ENCODE assay signal across 22 cellular contexts in genomic region chr3:171110715-171111114, GRCh38.
DNase-seq lines count a peak whose midpoint lies in the region; ATAC-seq and TF ChIP-seq lines count a peak whose summit lies in the region.
"Had no signal": no experiment of that assay in that cellular context is flagged by ENCODE, and none has a peak within 500 bp of the region (broad histone marks: within the 10 kb centered on the region; RNA-seq: fewer than 3 reads in every experiment).

No MANE protein-coding gene starts in this region.

- H3K23ac ChIP-seq in mesenchymal stem cell (ENCODE audit: low read length in 2 of 2) = no peak overlapping the region

- WGBS in SK-N-SH (ENCODE audit: low lambda C conversion rate) = 70% methylated on average over 4 of the region's 4 CpGs
- 94% methylated on average over 2 of the region's 4 CpGs for WGBS in mesenchymal stem cell

- H4K91ac ChIP-seq in mesenchymal stem cell (ENCODE audit: low read length) = peak overlapping the region; percentile 3

- CTCF ChIA-PET in SK-N-SH (lab: Yijun Ruan, JAX) = interaction anchor here (0.9 kb wide), 1 partner anchor 79 kb away, joined by 3 read pairs; no protein-coding TSS in a partner anchor

- H2AK5ac ChIP-seq in mesenchymal stem cell (ENCODE audit: low read length, severe bottlenecking) = peak overlapping the region; percentile 56

- peaks cover 30 to 56% of the 10 kb centered on the region in 2 experiments for H3K36me3 ChIP-seq in SK-N-SH (replicated peaks in 1 of 2; ENCODE audit: control insufficient read depth in 1 of 2, insufficient read depth in 2 of 2, low read length in 1 of 2)
- peaks cover 7 to 15% of the 10 kb centered on the region in 2 experiments for H3K36me3 ChIP-seq in mesenchymal stem cell (ENCODE audit: control insufficient read depth in 1 of 2, insufficient read depth in 2 of 2, low read depth in 1 of 2, low read length in 2 of 2)
- H3K36me3 ChIP-seq: BLaER1 had no signal

- H3K27me3 ChIP-seq in SK-N-SH (ENCODE audit: insufficient read depth) (no peaks in the 10 kb centered on the region), mesenchymal stem cell (ENCODE audit: control insufficient read depth in 1 of 2, insufficient read depth in 1 of 2, low read length in 2 of 2) (no peaks in the 10 kb centered on the region)
- H3K27me3 ChIP-seq: BE2C, BLaER1 had no signal

- H2BK5ac ChIP-seq in mesenchymal stem cell (ENCODE audit: low read depth, low read length, poor library complexity, severe bottlenecking) = no peak overlapping the region

- no peak overlapping the region for H3K18ac ChIP-seq in mesenchymal stem cell (ENCODE audit: low read depth in 1 of 2, low read length in 2 of 2)

- H3K79me1 ChIP-seq in mesenchymal stem cell (replicated peaks; ENCODE audit: low read length, poor library complexity, severe bottlenecking) = peaks cover 2% of the 10 kb centered on the region

- no peak overlapping the region for H2BK12ac ChIP-seq in mesenchymal stem cell (ENCODE audit: low read length in 2 of 2)

- POLR2A ChIA-PET in SK-N-SH (lab: Yijun Ruan, JAX) = no interaction called here

- no peak for TF ChIP-seq CTCF in SK-N-SH (IDR thresholded peaks at IDR 0.05)

- H3K4me2 ChIP-seq in SK-N-SH = no peak overlapping the region
- H3K4me2 ChIP-seq in mesenchymal stem cell (ENCODE audit: low read length, poor library complexity, severe bottlenecking) = no peak overlapping the region
- H3K4me2 ChIP-seq: BLaER1 had no signal

- H3K79me2 ChIP-seq in SK-N-SH (ENCODE audit: insufficient read depth) = no peaks in the 10 kb centered on the region

- H3K14ac ChIP-seq in mesenchymal stem cell (ENCODE audit: low read length in 2 of 2) = no peak overlapping the region

- TF ChIP-seq RAD21 in SK-N-SH (IDR thresholded peaks at IDR 0.05; ENCODE audit: low read length) = no peak

- H4K20me1 ChIP-seq in SK-N-SH (ENCODE audit: insufficient read depth) = no peaks in the 10 kb centered on the region
- H4K20me1 ChIP-seq: BLaER1 had no signal

- H3K4me3 ChIP-seq in SK-N-SH (ENCODE audit: low read depth in 2 of 2, low read length in 1 of 2) (no peak overlapping the region), mesenchymal stem cell (ENCODE audit: insufficient read depth in 1 of 2, low read depth in 1 of 2, low read length in 2 of 2) (no peak overlapping the region)
- H3K4me3 ChIP-seq: BLaER1, GM12878 had no signal

- H2AFZ ChIP-seq in SK-N-SH (ENCODE audit: low read depth) = no peak overlapping the region
- no peak overlapping the region for H2AFZ ChIP-seq in mesenchymal stem cell (ENCODE audit: low read depth, low read length)

- ATAC-seq in HG02678 (IDR thresholded peaks at IDR 0.05; ENCODE audit: unreplicated experiment) (no peak), HG02610 (IDR thresholded peaks at IDR 0.05; ENCODE audit: unreplicated experiment) (no peak)
- ATAC-seq: GM12878 had no signal

- H3K4ac ChIP-seq in mesenchymal stem cell (ENCODE audit: low read depth in 1 of 2, low read length in 2 of 2) = no peak overlapping the region

- H3K9me2 ChIP-seq in SK-N-SH = no peaks in the 10 kb centered on the region

- no peak for TF ChIP-seq EP300 in SK-N-SH (IDR thresholded peaks at IDR 0.05; ENCODE audit: borderline replicate concordance in 1 of 2, low read depth in 1 of 2, low read length in 1 of 2)

- H3K4me1 ChIP-seq in SK-N-SH (ENCODE audit: control insufficient read depth in 1 of 2, insufficient read depth in 2 of 2, low read depth in 1 of 2, low read length in 1 of 2) = no peaks in the 10 kb centered on the region
- no peaks in the 10 kb centered on the region for H3K4me1 ChIP-seq in mesenchymal stem cell (ENCODE audit: control insufficient read depth, insufficient read depth, low read depth, low read length)
- H3K4me1 ChIP-seq: BE2C, BLaER1 had no signal

- no peak overlapping the region for H3K9ac ChIP-seq in SK-N-SH
- no peak overlapping the region for H3K9ac ChIP-seq in mesenchymal stem cell (ENCODE audit: low read length)
- H3K9ac ChIP-seq: BLaER1 had no signal

- no peak overlapping the region for H2BK15ac ChIP-seq in mesenchymal stem cell (ENCODE audit: low read depth, poor library complexity, severe bottlenecking)

- no peak for DNase-seq in SK-N-SH
- no peak for DNase-seq in mesenchymal stem cell
- DNase-seq in activated CD4-positive, alpha-beta T cell treated with anti-CD3 and anti-CD28 coated beads for 1 hour = no peak
- DNase-seq: 8988T; ACHN; BE2C; C1 segment of cervical spinal cord; CD4-positive, alpha-beta memory T cell; CD4-positive, CD25-positive, alpha-beta regulatory T cell; CD8-positive, alpha-beta memory T cell; COR-L47; DMS 273 treated with DMSO at 0.1 percent for 48 hours; DMS153; DMS53; DMS79; DND-41; EL; GDM1 had no signal

- peaks cover 6% of the 10 kb centered on the region for H3F3A ChIP-seq in SK-N-SH (replicated peaks; ENCODE audit: insufficient read depth)

- H4K8ac ChIP-seq in mesenchymal stem cell (ENCODE audit: low read length) = no peak overlapping the region

- no peak overlapping the region for H2BK120ac ChIP-seq in mesenchymal stem cell (ENCODE audit: low read depth, low read length)

- H3K27ac ChIP-seq in SK-N-SH (ENCODE audit: low read depth in 2 of 2, low read length in 1 of 2) = no peak overlapping the region
- H3K27ac ChIP-seq in mesenchymal stem cell (ENCODE audit: low read length, poor library complexity, severe bottlenecking) = no peak overlapping the region
- H3K27ac ChIP-seq: BLaER1 had no signal

- H3K9me3 ChIP-seq in SK-N-SH = no peaks in the 10 kb centered on the region
- no peaks in the 10 kb centered on the region for H3K9me3 ChIP-seq in mesenchymal stem cell (ENCODE audit: control insufficient read depth, low read length)
- H3K9me3 ChIP-seq: BE2C, BLaER1 had no signal

TF ChIP-seq in SK-N-SH, 30 proteins besides CTCF, POLR2A, EP300 and RAD21:
- no peak for TF ChIP-seq NFIC (IDR thresholded peaks at IDR 0.05; ENCODE audit: borderline replicate concordance)
- TF ChIP-seq PBX3 (IDR thresholded peaks at IDR 0.05) = peak; percentile 69
- TF ChIP-seq ZBTB33 (IDR thresholded peaks at IDR 0.05; ENCODE audit: borderline replicate concordance, low read depth) = no peak
- TF ChIP-seq USF1 (IDR thresholded peaks at IDR 0.05; ENCODE audit: borderline replicate concordance, low read depth) = no peak
- no peak for TF ChIP-seq TEAD4 (IDR thresholded peaks at IDR 0.05; ENCODE audit: borderline replicate concordance, insufficient read depth)
- no peak for TF ChIP-seq EZH2phosphoT487 (IDR thresholded peaks at IDR 0.05; ENCODE audit: borderline replicate concordance, low read depth)
- TF ChIP-seq ELF1 (IDR thresholded peaks at IDR 0.05) = no peak
- TF ChIP-seq FOSL2 (IDR thresholded peaks at IDR 0.05; ENCODE audit: borderline replicate concordance, low read depth) = no peak
- no peak for TF ChIP-seq IRF3 (IDR thresholded peaks at IDR 0.05; ENCODE audit: low read depth, low read length)
- no peak for TF ChIP-seq MAX (IDR thresholded peaks at IDR 0.05; ENCODE audit: low read depth)
- peak; percentile 66 for TF ChIP-seq TCF12 (IDR thresholded peaks at IDR 0.05)
- no peak for TF ChIP-seq GABPA (IDR thresholded peaks at IDR 0.05; ENCODE audit: low read depth)
- no peak for TF ChIP-seq FOXM1 (IDR thresholded peaks at IDR 0.05; ENCODE audit: low read depth)
- TF ChIP-seq YY1 (IDR thresholded peaks at IDR 0.05; ENCODE audit: low read depth) = no peak
- TF ChIP-seq GATA2 (CRISPR knock-in tag; IDR thresholded peaks at IDR 0.05) = no peak
